ENCODE assay signal across 16 cellular contexts in the genomic region with DNA sequence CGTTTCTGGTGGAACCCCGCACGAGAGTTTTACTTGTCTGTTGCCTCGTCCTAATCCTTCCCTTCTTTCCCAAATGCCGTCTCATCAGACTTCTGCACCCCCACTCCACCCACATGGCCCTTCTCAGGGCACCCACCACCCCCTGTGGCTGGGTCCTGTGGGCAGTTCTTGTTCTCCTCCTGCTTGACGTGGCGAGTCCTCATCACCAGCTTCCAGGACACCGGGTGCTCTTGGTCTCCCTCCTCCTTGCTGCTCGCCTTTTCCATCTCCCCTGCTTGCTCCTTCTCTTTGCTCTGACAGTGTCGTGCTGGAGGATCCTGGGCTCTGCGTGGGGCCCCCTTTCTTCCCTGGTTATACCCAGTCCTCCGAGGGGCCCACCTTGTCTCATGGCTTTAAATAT. TPM values are rescaled to one million over a fixed set of nuclear protein-coding genes. Genes with fewer than 3 reads are reported as not detected.
A peak's percentile ranks its signal among the peaks of the same experiment; 100 is the strongest.
DNase-seq lines count a peak whose midpoint lies in the region; ATAC-seq and TF ChIP-seq lines count a peak whose summit lies in the region.
"Had no signal": no experiment of that assay in that cellular context is flagged by ENCODE, and none has a peak within 500 bp of the region (broad histone marks: within the 10 kb centered on the region; RNA-seq: fewer than 3 reads in every experiment).

No MANE protein-coding gene starts in this region.

- TF ChIP-seq CTCF in natural killer cell (IDR thresholded peaks at IDR 0.05) = no peak
- no peak for TF ChIP-seq CTCF in endodermal cell (conservative IDR thresholded peaks at IDR 0.05)

- no peaks in the 10 kb centered on the region for H3K9me3 Mint-ChIP-seq in natural killer cell treated with Interleukin-12 subunit alpha and Interleukin-12 subunit beta and Interleukin-15 and Interleukin-18, amount 100 ng/mL, for 72 hours
- H3K9me3 Mint-ChIP-seq in natural killer cell = no peaks in the 10 kb centered on the region
- no peaks in the 10 kb centered on the region for H3K9me3 Mint-ChIP-seq in endodermal cell

- 95 to 96% methylated on average over 9 to 12 of the region's 12 CpGs for WGBS in endodermal cell (ENCODE audit: insufficient coverage in 1 of 2, insufficient read length in 1 of 2), 2 experiments
- no CpG with 5 or more reads among the region's 12 CpGs for WGBS in trophoblast cell (ENCODE audit: extremely low coverage, insufficient coverage, insufficient read length)

- no peaks in the 10 kb centered on the region for H3K36me3 Mint-ChIP-seq in natural killer cell treated with Interleukin-12 subunit alpha and Interleukin-12 subunit beta and Interleukin-15 and Interleukin-18, amount 100 ng/mL, for 72 hours
- H3K36me3 Mint-ChIP-seq in natural killer cell (no peaks in the 10 kb centered on the region), endodermal cell (ENCODE audit: low read depth) (peaks cover 16% of the 10 kb centered on the region)
- H3K36me3 Mint-ChIP-seq: CD8-positive, alpha-beta memory T cell had no signal

- peaks cover 3 to 11% of the 10 kb centered on the region in 2 donors for H3K27me3 Mint-ChIP-seq in natural killer cell treated with Interleukin-12 subunit alpha and Interleukin-12 subunit beta and Interleukin-15 and Interleukin-18, amount 100 ng/mL, for 72 hours
- H3K27me3 Mint-ChIP-seq in natural killer cell (ENCODE audit: low read depth in 2 of 2) = peaks cover 9 to 13% of the 10 kb centered on the region in 2 donors
- no peaks in the 10 kb centered on the region for H3K27me3 Mint-ChIP-seq in endodermal cell (ENCODE audit: insufficient read depth)

- H4K12ac ChIP-seq in trophoblast cell (ENCODE audit: low read depth, low read length) = no peak overlapping the region

- no peak overlapping the region for H3K27ac Mint-ChIP-seq in natural killer cell treated with Interleukin-12 subunit alpha and Interleukin-12 subunit beta and Interleukin-15 and Interleukin-18, amount 100 ng/mL, for 72 hours
- H3K27ac Mint-ChIP-seq in natural killer cell = no peak overlapping the region
- H3K27ac Mint-ChIP-seq in endodermal cell = peak overlapping the region; percentile 73
- H3K27ac Mint-ChIP-seq: CD8-positive, alpha-beta memory T cell had no signal

- H3K36me3 ChIP-seq in endodermal cell (ENCODE audit: control insufficient read depth, insufficient read depth, low read length) (no peaks in the 10 kb centered on the region), trophoblast cell (ENCODE audit: control insufficient read depth in 1 of 2, insufficient read depth in 2 of 2, low read length in 2 of 2) (peaks cover 2 to 5% of the 10 kb centered on the region in 2 experiments)
- H3K36me3 ChIP-seq: BLaER1 had no signal

- H3K9ac ChIP-seq in endodermal cell (ENCODE audit: extremely low read depth, low read length, poor library complexity, severe bottlenecking) (no peak overlapping the region), trophoblast cell (ENCODE audit: low read length) (no peak overlapping the region)
- H3K9ac ChIP-seq: BLaER1 had no signal

- H3K27ac ChIP-seq in endodermal cell (ENCODE audit: low read depth, low read length) (no peak overlapping the region), trophoblast cell (ENCODE audit: low read depth, low read length) (no peak overlapping the region)
- H3K27ac ChIP-seq: 22Rv1, BLaER1 had no signal

- H2BK5ac ChIP-seq in trophoblast cell (ENCODE audit: low read depth, low read length, poor library complexity) = no peak overlapping the region

- H3K18ac ChIP-seq in trophoblast cell (ENCODE audit: low read length) = no peak overlapping the region

- H3K4me2 ChIP-seq in trophoblast cell (ENCODE audit: low read length) = no peak overlapping the region
- H3K4me2 ChIP-seq: BLaER1 had no signal

- peak; percentile 37 for DNase-seq in natural killer cell treated with Interleukin-12 subunit alpha and Interleukin-12 subunit beta and Interleukin-15 and Interleukin-18, amount 100 ng/mL, for 72 hours (ENCODE audit: low spot score)
- DNase-seq in natural killer cell (no peak), endodermal cell (peak; percentile 13), trophoblast cell (no peak), NCI-H69 (lab: John Stamatoyannopoulos, UW) (no peak), 8988T (no peak), HCEC 1CT (no peak)
- DNase-seq: AML-193; CD8-positive, alpha-beta memory T cell; DMS 273 treated with DMSO at 0.1 percent for 48 hours; DMS79 had no signal

- H3K27me3 ChIP-seq in endodermal cell (ENCODE audit: control insufficient read depth, insufficient read depth, low read length, poor library complexity, severe bottlenecking) (no peaks in the 10 kb centered on the region), trophoblast cell (ENCODE audit: insufficient read depth, low read length) (no peaks in the 10 kb centered on the region)
- H3K27me3 ChIP-seq: BLaER1 had no signal

- peaks cover 19% of the 10 kb centered on the region for H3K79me1 ChIP-seq in trophoblast cell (ENCODE audit: low read length)

- no peak for ATAC-seq in natural killer cell treated with Interleukin-12 subunit alpha and Interleukin-12 subunit beta and Interleukin-15 and Interleukin-18, amount 100 ng/mL, for 72 hours
- no peak for ATAC-seq in natural killer cell
- ATAC-seq: HCT116, HepG2 had no signal

- no peak overlapping the region for H3K23ac ChIP-seq in trophoblast cell (ENCODE audit: low read length)

- intact Hi-C loops in natural killer cell (cut with micrococcal nuclease) = no loop called here

- no peak overlapping the region for H3K4ac ChIP-seq in trophoblast cell (ENCODE audit: low read depth, low read length)

- H3K4me1 ChIP-seq in endodermal cell (ENCODE audit: control insufficient read depth, insufficient read depth, low read length) (no peaks in the 10 kb centered on the region), trophoblast cell (ENCODE audit: control insufficient read depth in 1 of 2, insufficient read depth in 2 of 2, low read length in 2 of 2) (peaks cover 16 to 22% of the 10 kb centered on the region in 2 experiments)
- H3K4me1 ChIP-seq: BLaER1 had no signal

- H3K4me3 ChIP-seq in endodermal cell (ENCODE audit: low read length) (no peak overlapping the region), trophoblast cell (ENCODE audit: low read depth, low read length) (no peak overlapping the region)
- H3K4me3 ChIP-seq: BLaER1 had no signal

- no peaks in the 10 kb centered on the region for H3K4me1 Mint-ChIP-seq in natural killer cell treated with Interleukin-12 subunit alpha and Interleukin-12 subunit beta and Interleukin-15 and Interleukin-18, amount 100 ng/mL, for 72 hours (ENCODE audit: low read depth in 2 of 2)
- no peaks in the 10 kb centered on the region for H3K4me1 Mint-ChIP-seq in natural killer cell
- peaks cover 20% of the 10 kb centered on the region for H3K4me1 Mint-ChIP-seq in endodermal cell

- H2AFZ ChIP-seq in trophoblast cell (ENCODE audit: insufficient read depth, low read length, poor library complexity) = no peak overlapping the region

- H2BK12ac ChIP-seq in trophoblast cell (ENCODE audit: low read length) = peak overlapping the region; percentile 11

- H3K14ac ChIP-seq in trophoblast cell (ENCODE audit: low read length) = no peak overlapping the region

- no peak overlapping the region for H4K91ac ChIP-seq in trophoblast cell (ENCODE audit: low read depth, low read length)

- no peaks in the 10 kb centered on the region for H3K79me2 ChIP-seq in trophoblast cell (ENCODE audit: control insufficient read depth, insufficient read depth, low read length, poor library complexity)

- peak overlapping the region; percentile 19 for H2AK5ac ChIP-seq in trophoblast cell (ENCODE audit: low read length)

- H3K4me3 Mint-ChIP-seq in natural killer cell treated with Interleukin-12 subunit alpha and Interleukin-12 subunit beta and Interleukin-15 and Interleukin-18, amount 100 ng/mL, for 72 hours = no peak overlapping the region
- no peak overlapping the region for H3K4me3 Mint-ChIP-seq in natural killer cell
- H3K4me3 Mint-ChIP-seq in endodermal cell = no peak overlapping the region
- H3K4me3 Mint-ChIP-seq: CD8-positive, alpha-beta memory T cell had no signal

- H3K9me3 ChIP-seq in endodermal cell (ENCODE audit: control insufficient read depth, low read length) = no peaks in the 10 kb centered on the region
- H3K9me3 ChIP-seq in trophoblast cell (ENCODE audit: insufficient read depth, low read depth, low read length) = peaks cover 3% of the 10 kb centered on the region
- H3K9me3 ChIP-seq: BLaER1 had no signal

- H4K8ac ChIP-seq in trophoblast cell (ENCODE audit: low read depth, low read length) = no peak overlapping the region

- H2BK120ac ChIP-seq in trophoblast cell (ENCODE audit: insufficient read depth, low read length, poor library complexity) = no peak overlapping the region

RNA-seq across cellular contexts. Expression of a gene that starts 51.8 kb away (rescaled TPM):
- not detected for total RNA-seq in natural killer cell treated with Interleukin-12 subunit alpha and Interleukin-12 subunit beta and Interleukin-15 and Interleukin-18, amount 100 ng/mL, for 72 hours
- total RNA-seq in natural killer cell (under 1 TPM in 1 of 3 donors, not detected in 2; 0.05 TPM), endodermal cell (1 to 10 TPM; 2.5 to 6.1 TPM)
- 1.2 TPM for polyA plus RNA-seq in endodermal cell (2013, experiment 1 of 2)
- 1.0 TPM for polyA plus RNA-seq in endodermal cell (2013, experiment 2 of 2)
- polyA plus RNA-seq in trophoblast cell (2013) = 3.0 and 3.2 TPM in 2 replicates
- total RNA-seq: CD8-positive, alpha-beta memory T cell; G401 had no signal
- polyA plus RNA-seq: CD8-positive, alpha-beta memory T cell had no signal

Comparison
In these comparisons a context has a peak if more than half of its experiments do, and no peak if none do; other contexts are left out.
1. DNase-seq: peak in natural killer cell treated with Interleukin-12 subunit alpha and Interleukin-12 subunit beta and Interleukin-15 and Interleukin-18, amount 100 ng/mL, for 72 hours (single experiment) and endodermal cell (single experiment); none in natural killer cell (single experiment), trophoblast cell (0 of 2), NCI-H69 (single experiment), 8988T (single experiment) and HCEC 1CT (single experiment).